In the genomic region with DNA sequence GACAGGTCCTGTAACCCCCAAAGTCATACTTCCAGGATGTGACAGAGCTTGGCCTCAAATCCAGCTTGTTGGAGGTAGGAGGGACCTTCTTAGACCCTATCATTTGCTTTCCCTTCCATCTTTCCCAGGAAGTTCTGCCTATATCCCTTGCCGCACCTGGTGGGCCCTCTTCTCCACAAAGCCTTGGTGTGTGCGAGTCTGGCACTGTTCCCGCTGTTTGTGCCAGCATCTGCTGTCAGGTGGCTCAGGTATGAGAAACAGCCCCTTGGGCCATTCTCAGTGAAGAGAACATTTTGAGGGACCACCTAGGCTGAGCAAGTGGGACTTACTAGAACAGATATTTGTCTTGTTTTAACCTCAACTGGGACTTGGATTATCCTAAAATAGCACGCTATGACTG, we compare ENCODE assay signal across 1 cellular context.
TF ChIP-seq lines count a peak whose summit lies in the region.

No MANE protein-coding gene starts in this region.

TF ChIP-seq in SK-N-SH treated with all-trans-retinoic acid at 6 μM for 48 hours, 23 proteins besides CTCF, POLR2A, EP300 and RAD21 (continued from another document):
- TF ChIP-seq, protein P1, sequence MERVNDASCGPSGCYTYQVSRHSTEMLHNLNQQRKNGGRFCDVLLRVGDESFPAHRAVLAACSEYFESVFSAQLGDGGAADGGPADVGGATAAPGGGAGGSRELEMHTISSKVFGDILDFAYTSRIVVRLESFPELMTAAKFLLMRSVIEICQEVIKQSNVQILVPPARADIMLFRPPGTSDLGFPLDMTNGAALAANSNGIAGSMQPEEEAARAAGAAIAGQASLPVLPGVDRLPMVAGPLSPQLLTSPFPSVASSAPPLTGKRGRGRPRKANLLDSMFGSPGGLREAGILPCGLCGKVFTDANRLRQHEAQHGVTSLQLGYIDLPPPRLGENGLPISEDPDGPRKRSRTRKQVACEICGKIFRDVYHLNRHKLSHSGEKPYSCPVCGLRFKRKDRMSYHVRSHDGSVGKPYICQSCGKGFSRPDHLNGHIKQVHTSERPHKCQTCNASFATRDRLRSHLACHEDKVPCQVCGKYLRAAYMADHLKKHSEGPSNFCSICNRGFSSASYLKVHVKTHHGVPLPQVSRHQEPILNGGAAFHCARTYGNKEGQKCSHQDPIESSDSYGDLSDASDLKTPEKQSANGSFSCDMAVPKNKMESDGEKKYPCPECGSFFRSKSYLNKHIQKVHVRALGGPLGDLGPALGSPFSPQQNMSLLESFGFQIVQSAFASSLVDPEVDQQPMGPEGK (CRISPR knock-in tag; IDR thresholded peaks at IDR 0.05; ENCODE audit: borderline replicate concordance), result no peak
- TF ChIP-seq ZNF70 (CRISPR knock-in tag; IDR thresholded peaks at IDR 0.05) (no peak), GLIS3 (CRISPR knock-in tag; IDR thresholded peaks at IDR 0.05) (no peak)
- TF ChIP-seq, protein P2, sequence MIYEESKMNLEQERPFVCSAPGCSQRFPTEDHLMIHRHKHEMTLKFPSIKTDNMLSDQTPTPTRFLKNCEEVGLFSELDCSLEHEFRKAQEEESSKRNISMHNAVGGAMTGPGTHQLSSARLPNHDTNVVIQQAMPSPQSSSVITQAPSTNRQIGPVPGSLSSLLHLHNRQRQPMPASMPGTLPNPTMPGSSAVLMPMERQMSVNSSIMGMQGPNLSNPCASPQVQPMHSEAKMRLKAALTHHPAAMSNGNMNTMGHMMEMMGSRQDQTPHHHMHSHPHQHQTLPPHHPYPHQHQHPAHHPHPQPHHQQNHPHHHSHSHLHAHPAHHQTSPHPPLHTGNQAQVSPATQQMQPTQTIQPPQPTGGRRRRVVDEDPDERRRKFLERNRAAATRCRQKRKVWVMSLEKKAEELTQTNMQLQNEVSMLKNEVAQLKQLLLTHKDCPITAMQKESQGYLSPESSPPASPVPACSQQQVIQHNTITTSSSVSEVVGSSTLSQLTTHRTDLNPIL (CRISPR knock-in tag; IDR thresholded peaks at IDR 0.05; ENCODE audit: low read depth), result no peak
- TF ChIP-seq, protein P3, sequence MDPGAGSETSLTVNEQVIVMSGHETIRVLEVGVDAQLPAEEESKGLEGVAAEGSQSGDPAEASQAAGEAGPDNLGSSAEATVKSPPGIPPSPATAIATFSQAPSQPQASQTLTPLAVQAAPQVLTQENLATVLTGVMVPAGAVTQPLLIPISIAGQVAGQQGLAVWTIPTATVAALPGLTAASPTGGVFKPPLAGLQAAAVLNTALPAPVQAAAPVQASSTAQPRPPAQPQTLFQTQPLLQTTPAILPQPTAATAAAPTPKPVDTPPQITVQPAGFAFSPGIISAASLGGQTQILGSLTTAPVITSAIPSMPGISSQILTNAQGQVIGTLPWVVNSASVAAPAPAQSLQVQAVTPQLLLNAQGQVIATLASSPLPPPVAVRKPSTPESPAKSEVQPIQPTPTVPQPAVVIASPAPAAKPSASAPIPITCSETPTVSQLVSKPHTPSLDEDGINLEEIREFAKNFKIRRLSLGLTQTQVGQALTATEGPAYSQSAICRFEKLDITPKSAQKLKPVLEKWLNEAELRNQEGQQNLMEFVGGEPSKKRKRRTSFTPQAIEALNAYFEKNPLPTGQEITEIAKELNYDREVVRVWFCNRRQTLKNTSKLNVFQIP (CRISPR knock-in tag; IDR thresholded peaks at IDR 0.05; ENCODE audit: borderline replicate concordance, low read depth), result no peak
- TF ChIP-seq, protein P4, sequence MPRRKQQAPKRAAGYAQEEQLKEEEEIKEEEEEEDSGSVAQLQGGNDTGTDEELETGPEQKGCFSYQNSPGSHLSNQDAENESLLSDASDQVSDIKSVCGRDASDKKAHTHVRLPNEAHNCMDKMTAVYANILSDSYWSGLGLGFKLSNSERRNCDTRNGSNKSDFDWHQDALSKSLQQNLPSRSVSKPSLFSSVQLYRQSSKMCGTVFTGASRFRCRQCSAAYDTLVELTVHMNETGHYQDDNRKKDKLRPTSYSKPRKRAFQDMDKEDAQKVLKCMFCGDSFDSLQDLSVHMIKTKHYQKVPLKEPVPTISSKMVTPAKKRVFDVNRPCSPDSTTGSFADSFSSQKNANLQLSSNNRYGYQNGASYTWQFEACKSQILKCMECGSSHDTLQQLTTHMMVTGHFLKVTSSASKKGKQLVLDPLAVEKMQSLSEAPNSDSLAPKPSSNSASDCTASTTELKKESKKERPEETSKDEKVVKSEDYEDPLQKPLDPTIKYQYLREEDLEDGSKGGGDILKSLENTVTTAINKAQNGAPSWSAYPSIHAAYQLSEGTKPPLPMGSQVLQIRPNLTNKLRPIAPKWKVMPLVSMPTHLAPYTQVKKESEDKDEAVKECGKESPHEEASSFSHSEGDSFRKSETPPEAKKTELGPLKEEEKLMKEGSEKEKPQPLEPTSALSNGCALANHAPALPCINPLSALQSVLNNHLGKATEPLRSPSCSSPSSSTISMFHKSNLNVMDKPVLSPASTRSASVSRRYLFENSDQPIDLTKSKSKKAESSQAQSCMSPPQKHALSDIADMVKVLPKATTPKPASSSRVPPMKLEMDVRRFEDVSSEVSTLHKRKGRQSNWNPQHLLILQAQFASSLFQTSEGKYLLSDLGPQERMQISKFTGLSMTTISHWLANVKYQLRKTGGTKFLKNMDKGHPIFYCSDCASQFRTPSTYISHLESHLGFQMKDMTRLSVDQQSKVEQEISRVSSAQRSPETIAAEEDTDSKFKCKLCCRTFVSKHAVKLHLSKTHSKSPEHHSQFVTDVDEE (CRISPR knock-in tag; IDR thresholded peaks at IDR 0.05), result no peak
